In genomic region chr19:31529121-31529520, GRCh38 we compare ENCODE assay signal across 16 cellular contexts.
DNase-seq lines count a peak whose midpoint lies in the region; ATAC-seq and TF ChIP-seq lines count a peak whose summit lies in the region.
"Had no signal": no experiment of that assay in that cellular context is flagged by ENCODE, and none has a peak within 500 bp of the region (broad histone marks: within the 10 kb centered on the region; RNA-seq: fewer than 3 reads in every experiment).

No MANE protein-coding gene starts in this region.

- H3K9ac ChIP-seq in mammary epithelial cell (ENCODE audit: insufficient read depth, low read length) = no peak overlapping the region
- H3K9ac ChIP-seq in SK-N-MC (ENCODE audit: insufficient read length) = peak overlapping the region; percentile 53

- TF ChIP-seq POLR2A in thyroid gland (IDR thresholded peaks at IDR 0.05) = no peak

- intact Hi-C loops in mammary epithelial cell (cut with micrococcal nuclease) = no loop called here
- intact Hi-C loops in MCF 10A (cut with micrococcal nuclease) = no loop called here
- intact Hi-C loops in thyroid gland (cut with DNase I) = no loop called here

- H4K20me1 ChIP-seq in mammary epithelial cell (ENCODE audit: insufficient read depth, low read length) = no peaks in the 10 kb centered on the region

- no peaks in the 10 kb centered on the region for H3K27me3 Mint-ChIP-seq in MCF 10A (ENCODE audit: insufficient read depth, unreplicated experiment)

- no peaks in the 10 kb centered on the region for H3K9me3 ChIP-seq in mammary epithelial cell (replicated peaks; ENCODE audit: insufficient read depth, low read length)
- peaks cover 9% of the 10 kb centered on the region; the same call in 1 of the 2 replicates for H3K9me3 ChIP-seq in SK-N-MC (ENCODE audit: low read depth, low read length)
- no peaks in the 10 kb centered on the region for H3K9me3 ChIP-seq in thyroid gland

- TF ChIP-seq CTCF in mammary epithelial cell (conservative IDR thresholded peaks at IDR 0.05 in 1 of 2, IDR thresholded peaks at IDR 0.05 in 1 of 2; ENCODE audit: extremely low read depth in 1 of 2, insufficient read depth in 1 of 2, low read depth in 1 of 2, low read length in 2 of 2) (no peak), MCF 10A (IDR thresholded peaks at IDR 0.05; ENCODE audit: unreplicated experiment) (no peak), foreskin keratinocyte (conservative IDR thresholded peaks at IDR 0.05) (no peak), thyroid gland (IDR thresholded peaks at IDR 0.05) (no peak)

- H3K4me1 Mint-ChIP-seq in MCF 10A (ENCODE audit: insufficient read depth, unreplicated experiment) = no peaks in the 10 kb centered on the region
- H3K4me1 Mint-ChIP-seq: CD14-positive monocyte had no signal

- POLR2A ChIA-PET in MCF 10A (lab: Yijun Ruan, JAX) = no interaction called here

- no peak overlapping the region for H3K4me2 ChIP-seq in mammary epithelial cell (ENCODE audit: insufficient read depth, low read depth, low read length)

- no peak overlapping the region for H3K4me3 ChIP-seq in mammary epithelial cell (replicated peaks in 1 of 3; ENCODE audit: insufficient read depth in 1 of 3, low read depth in 2 of 3, low read length in 3 of 3)
- peak overlapping the region; percentile 49 for H3K4me3 ChIP-seq in SK-N-MC
- H3K4me3 ChIP-seq in thyroid gland (replicated peaks in 1 of 3) = no peak overlapping the region

- H3K79me2 ChIP-seq in mammary epithelial cell (ENCODE audit: insufficient read depth, low read length) = no peaks in the 10 kb centered on the region

- 11% methylated on average over 1 of the region's 1 CpG for WGBS in mammary epithelial cell (ENCODE audit: low coverage, missing lambda C conversion rate)
- 84 to 88% methylated on average over 1 of the region's 1 CpG for WGBS in thyroid gland, 2 donors

- no peak overlapping the region for H3K27ac Mint-ChIP-seq in MCF 10A (ENCODE audit: low read depth, unreplicated experiment)
- H3K27ac Mint-ChIP-seq: CD14-positive monocyte; CD8-positive, alpha-beta T cell; HFFc6 had no signal

- ATAC-seq in foreskin keratinocyte = no peak
- ATAC-seq: CD8-positive, alpha-beta T cell; HepG2 had no signal

- no peak overlapping the region for H3K4me3 Mint-ChIP-seq in MCF 10A (ENCODE audit: unreplicated experiment)
- H3K4me3 Mint-ChIP-seq: CD14-positive monocyte; CD8-positive, alpha-beta T cell; HFFc6 had no signal

- H3K27me3 ChIP-seq in mammary epithelial cell (ENCODE audit: insufficient read depth, low read length) (peaks cover 2% of the 10 kb centered on the region), foreskin keratinocyte (no peaks in the 10 kb centered on the region), thyroid gland (no peaks in the 10 kb centered on the region)

- in situ Hi-C loops in mammary epithelial cell (cut with MboI; ENCODE audit: low sequenced_read_pairs in 2 of 2) = no loop called here

- H3K4me1 ChIP-seq in mammary epithelial cell (ENCODE audit: insufficient read depth, low read length) = no peaks in the 10 kb centered on the region
- no peaks in the 10 kb centered on the region for H3K4me1 ChIP-seq in foreskin keratinocyte
- H3K4me1 ChIP-seq in thyroid gland = no peaks in the 10 kb centered on the region

- no peak overlapping the region for H2AFZ ChIP-seq in mammary epithelial cell (ENCODE audit: low read depth, low read length)

- H3K36me3 ChIP-seq in mammary epithelial cell (ENCODE audit: insufficient read depth, low read length) (no peaks in the 10 kb centered on the region), SK-N-MC (ENCODE audit: insufficient read depth, low read length) (no peaks in the 10 kb centered on the region), thyroid gland (no peaks in the 10 kb centered on the region)

- H3K27ac ChIP-seq in mammary epithelial cell (ENCODE audit: insufficient read depth, low read depth, low read length) = no peak overlapping the region
- peak overlapping the region; percentile 81 for H3K27ac ChIP-seq in SK-N-MC
- no peak overlapping the region for H3K27ac ChIP-seq in foreskin keratinocyte
- H3K27ac ChIP-seq in thyroid gland = no peak overlapping the region
- H3K27ac ChIP-seq: 22Rv1 had no signal

- H3K9me3 Mint-ChIP-seq in MCF 10A (ENCODE audit: unreplicated experiment) = peaks cover 52% of the 10 kb centered on the region

- dilution Hi-C loops in mammary epithelial cell (cut with HindIII; ENCODE audit: low sequenced_read_pairs) = no loop called here

- BruUV-seq in mammary epithelial cell (replicated peaks; lab: Mats Ljungman, UMichigan) = no TSS peak
- no TSS peak for BruUV-seq in MCF 10A (replicated peaks; lab: Mats Ljungman, UMichigan)

- H3K36me3 Mint-ChIP-seq in MCF 10A (ENCODE audit: insufficient read depth, unreplicated experiment) = no peaks in the 10 kb centered on the region
- H3K36me3 Mint-ChIP-seq: CD14-positive monocyte; CD8-positive, alpha-beta T cell had no signal

- DNase-seq in mammary epithelial cell (peak; percentile 32), MCF 10A (ENCODE audit: unreplicated experiment) (no peak), SK-N-MC (ENCODE audit: low read depth, low spot score) (peak; percentile 62), foreskin keratinocyte (peak; percentile 12 to 49), SKM-1 treated with dmso at 0.1 percent for 144 hours (lab: John Stamatoyannopoulos, UW; ENCODE audit: unreplicated experiment) (no peak), thyroid gland (no peak), NCI-H128 (lab: John Stamatoyannopoulos, UW; ENCODE audit: unreplicated experiment) (no peak)
- DNase-seq: CD8-positive, alpha-beta T cell; COR-L47; DMS153; DMS79 treated with DMSO at 0.1 percent for 48 hours; HCEC 1CT; HFFc6 had no signal

- CTCF ChIA-PET in mammary epithelial cell (lab: Charles Lee; ENCODE audit: low non-redundant PET) (no interaction called here), MCF 10A (lab: Yijun Ruan, JAX) (no interaction called here)

Comparison
In these comparisons a context has a peak if more than half of its experiments do, and no peak if none do; other contexts are left out.
1. DNase-seq: peak in mammary epithelial cell (single experiment), SK-N-MC (single experiment) and foreskin keratinocyte (2 of 2); none in MCF 10A (single experiment), SKM-1 treated with dmso at 0.1 percent for 144 hours (single experiment), thyroid gland (0 of 2) and NCI-H128 (single experiment).